ENCODE assay signal across 7 cellular contexts in genomic region chr3:55380561-55380960, GRCh38.
"Had no signal": no experiment of that assay in that cellular context is flagged by ENCODE, and none has a peak within 500 bp of the region (broad histone marks: within the 10 kb centered on the region; RNA-seq: fewer than 3 reads in every experiment).

No MANE protein-coding gene starts in this region.

- H3K4me1 Mint-ChIP-seq: IgD-negative memory B cell had no signal

- DNase-seq: IMR-90, KBM-7 had no signal

- ATAC-seq: HepG2, K562 had no signal

- H3K4me3 Mint-ChIP-seq: IgD-negative memory B cell had no signal

- FAIRE-seq: HepG2, HTR-8/SVneo, K562 had no signal

- H3K27ac Mint-ChIP-seq: IgD-negative memory B cell had no signal

- H3K27ac ChIP-seq: HL-60 had no signal

- H3K4me3 ChIP-seq: K562 had no signal
